17 cellular contexts compared by ENCODE assay signal in the genomic region with DNA sequence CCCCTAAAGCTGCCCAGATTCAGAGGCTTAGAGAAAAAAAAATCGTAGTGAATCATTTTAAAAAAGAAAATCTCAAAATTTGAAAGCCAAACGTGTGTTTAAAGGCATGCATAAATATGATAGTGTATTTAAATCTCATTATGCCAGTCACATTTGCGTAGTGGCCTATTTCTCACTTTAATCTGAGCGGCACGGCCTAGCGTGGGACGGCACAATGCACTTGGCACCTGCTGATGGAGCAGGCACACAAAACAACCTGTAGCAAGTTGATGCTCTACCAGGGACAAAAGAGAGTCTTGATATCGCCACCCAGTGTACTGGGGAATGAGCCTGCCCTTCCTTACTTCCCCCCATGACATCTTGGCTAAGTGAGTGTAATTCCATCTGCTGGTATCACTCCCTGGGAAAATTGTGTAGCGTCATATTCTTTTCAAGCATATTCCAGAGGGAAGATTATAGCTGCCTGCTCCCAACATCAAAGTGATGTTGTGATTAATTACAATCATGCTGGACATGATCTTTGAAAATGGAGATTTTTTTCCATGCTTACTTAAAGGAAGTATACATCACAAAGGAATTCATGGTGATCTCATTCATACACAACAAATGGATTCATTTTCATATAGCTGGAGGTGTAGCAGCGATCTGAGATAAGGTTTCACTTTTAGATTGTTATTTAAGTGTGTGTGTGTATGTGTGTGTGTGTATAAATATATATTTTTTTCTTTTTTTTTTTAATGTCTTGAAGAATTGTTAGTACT.
DNase-seq lines count a peak whose midpoint lies in the region; ATAC-seq and TF ChIP-seq lines count a peak whose summit lies in the region.
"Had no signal": no experiment of that assay in that cellular context is flagged by ENCODE, and none has a peak within 500 bp of the region (broad histone marks: within the 10 kb centered on the region; RNA-seq: fewer than 3 reads in every experiment).

No MANE protein-coding gene starts in this region.

- H3K36me3 ChIP-seq in IMR-90 (ENCODE audit: control insufficient read depth, insufficient read depth, low read length) (peaks cover 4% of the 10 kb centered on the region), upper lobe of left lung (no peaks in the 10 kb centered on the region)

- no peaks in the 10 kb centered on the region for H3K9me3 Mint-ChIP-seq in endothelial cell (ENCODE audit: unreplicated experiment)
- H3K9me3 Mint-ChIP-seq: CD4-positive, alpha-beta T cell had no signal

- peaks cover 10% of the 10 kb centered on the region for H3K4me1 Mint-ChIP-seq in endothelial cell (ENCODE audit: unreplicated experiment)

- CTCF ChIA-PET in IMR-90 (lab: Yijun Ruan, JAX): no interaction called here

- DNase-seq in EL: peak; percentile 3
- peak; percentile 63 for DNase-seq in IMR-90
- peak; percentile 4 for DNase-seq in choroid plexus epithelial cell (ENCODE audit: low read depth)
- DNase-seq in iris pigment epithelial cell (ENCODE audit: low read depth): peak; percentile 14
- no peak for DNase-seq in upper lobe of left lung
- no peak for DNase-seq in endothelial cell (ENCODE audit: low spot score)
- no peak for DNase-seq in erythroblast (lab: John Stamatoyannopoulos, UW)
- DNase-seq: Caco-2; CD4-positive, alpha-beta T cell; GOT3; NCI-H1092 treated with DMSO at 0.1 percent for 48 hours; NCI-H146; NCI-H2029 treated with DMSO at 0.1 percent for 48 hours; NCI-H748 treated with DMSO at 0.1 percent for 48 hours; Right ventricle myocardium superior had no signal

- no peak for TF ChIP-seq RAD21 in IMR-90 (IDR thresholded peaks at IDR 0.05; ENCODE audit: low read length)

- H2AK9ac ChIP-seq in IMR-90 (replicated peaks; ENCODE audit: low read depth, low read length, poor library complexity): no peak overlapping the region

- TF ChIP-seq CTCF in IMR-90 (conservative IDR thresholded peaks at IDR 0.05; ENCODE audit: low read depth, low read length) (no peak), choroid plexus epithelial cell (conservative IDR thresholded peaks at IDR 0.05; ENCODE audit: low read depth, low read length) (no peak), upper lobe of left lung (IDR thresholded peaks at IDR 0.05) (no peak), endothelial cell (IDR thresholded peaks at IDR 0.05; ENCODE audit: unreplicated experiment) (no peak)

- H3K23ac ChIP-seq in IMR-90 (ENCODE audit: low read depth, low read length): no peak overlapping the region

- no peaks in the 10 kb centered on the region for H3K79me1 ChIP-seq in IMR-90 (ENCODE audit: low read depth in 1 of 2, low read length in 2 of 2)

- no peak overlapping the region for H4K91ac ChIP-seq in IMR-90 (ENCODE audit: insufficient read depth, low read depth, low read length)

- H3K27ac ChIP-seq in IMR-90 (ENCODE audit: insufficient read depth, low read length) (no peak overlapping the region), upper lobe of left lung (no peak overlapping the region)
- H3K27ac ChIP-seq: SK-N-MC had no signal

- in situ Hi-C loops in IMR-90 (cut with MboI; ENCODE audit: low sequenced_read_pairs): no loop called here

- peaks cover 1% of the 10 kb centered on the region for H3K27me3 Mint-ChIP-seq in endothelial cell (ENCODE audit: unreplicated experiment)

- H3K4me3 Mint-ChIP-seq in endothelial cell (ENCODE audit: unreplicated experiment): no peak overlapping the region
- H3K4me3 Mint-ChIP-seq: CD4-positive, alpha-beta T cell had no signal

- no peak overlapping the region for H3K9ac ChIP-seq in IMR-90 (ENCODE audit: low read depth, low read length)

- POLR2A ChIA-PET in IMR-90 (lab: Charles Lee; ENCODE audit: unreplicated experiment): no interaction called here

- no peaks in the 10 kb centered on the region; the same call in 1 of the 2 replicates for H3K9me1 ChIP-seq in IMR-90 (ENCODE audit: insufficient read depth, low read length)

- no peak overlapping the region for H2BK120ac ChIP-seq in IMR-90 (ENCODE audit: low read depth, low read length)

- no peak overlapping the region for H3K27ac Mint-ChIP-seq in endothelial cell (ENCODE audit: unreplicated experiment)
- H3K27ac Mint-ChIP-seq: CD4-positive, alpha-beta T cell had no signal

- peak overlapping the region in 1 of 2 experiments; percentile 35; a peak in 1 of 4 replicates for H4K8ac ChIP-seq in IMR-90 (ENCODE audit: low read depth in 2 of 2, low read length in 2 of 2)

- H2AK5ac ChIP-seq in IMR-90 (ENCODE audit: low read depth, low read length): peak overlapping the region; percentile 75

- no peak overlapping the region for H3K4ac ChIP-seq in IMR-90 (ENCODE audit: low read depth, low read length)

- H3K36me3 Mint-ChIP-seq in endothelial cell (ENCODE audit: low read depth, unreplicated experiment): peaks cover 4% of the 10 kb centered on the region

- H3K18ac ChIP-seq in IMR-90 (ENCODE audit: low read depth, low read length): no peak overlapping the region

- H4K5ac ChIP-seq in IMR-90 (ENCODE audit: low read depth, low read length): no peak overlapping the region

- ATAC-seq in IMR-90 (ENCODE audit: low read depth) (no peak; the same call in 1 of the 2 replicates), upper lobe of left lung (ENCODE audit: low FRiP score in 2 of 2) (no peak), HG03045 (IDR thresholded peaks at IDR 0.05; ENCODE audit: unreplicated experiment) (no peak)

- no peak overlapping the region for H2BK15ac ChIP-seq in IMR-90 (ENCODE audit: low read depth, low read length)

- intact Hi-C loops in IMR-90 (cut with micrococcal nuclease): no loop called here

- no peak for TF ChIP-seq EP300 in upper lobe of left lung (IDR thresholded peaks at IDR 0.05)

- H3K4me2 ChIP-seq in IMR-90 (ENCODE audit: low read depth, low read length): peak overlapping the region; percentile 56; the same call in 1 of the 2 replicates

- H3K4me1 ChIP-seq in IMR-90 (ENCODE audit: control insufficient read depth, insufficient read depth, low read length) (no peaks in the 10 kb centered on the region), upper lobe of left lung (no peaks in the 10 kb centered on the region)
- H3K4me1 ChIP-seq: Caco-2 had no signal

- H2BK20ac ChIP-seq in IMR-90 (ENCODE audit: low read depth, low read length): no peak overlapping the region

- H2AFZ ChIP-seq in IMR-90 (replicated peaks; ENCODE audit: low read length, poor library complexity): peak overlapping the region; percentile 5

- 100% methylated on average over 1 of the region's 10 CpGs; no CpG with 5 or more reads in 1 of the 2 experiments for WGBS in IMR-90 (ENCODE audit: extremely low coverage in 2 of 2, insufficient read length in 1 of 2), 2 experiments
- WGBS in upper lobe of left lung, 2 donors: 84 to 89% methylated on average over 10 of the region's 10 CpGs

- H2BK5ac ChIP-seq in IMR-90 (ENCODE audit: low read depth, low read length, poor library complexity, severe bottlenecking): peak overlapping the region; percentile 39

- no peaks in the 10 kb centered on the region for H3K27me3 ChIP-seq in IMR-90 (ENCODE audit: control insufficient read depth, insufficient read depth, low read length)
- no peaks in the 10 kb centered on the region for H3K27me3 ChIP-seq in upper lobe of left lung

- dilution Hi-C loops in IMR-90 (cut with HindIII; ENCODE audit: low sequenced_read_pairs, unreplicated experiment): no loop called here

- no peak overlapping the region for H3K56ac ChIP-seq in IMR-90 (ENCODE audit: extremely low read depth, insufficient read depth, low read length)

- BruUV-seq in IMR-90 (replicated peaks; lab: Mats Ljungman, UMichigan): no TSS peak

- H3K14ac ChIP-seq in IMR-90 (replicated peaks; ENCODE audit: low read depth, low read length): 0 out of 2 replicates have a peak overlapping the region, but pooled peaks have one; percentile 14

- H3K9me3 ChIP-seq in IMR-90 (ENCODE audit: control insufficient read depth, insufficient read depth, low read length) (no peaks in the 10 kb centered on the region), upper lobe of left lung (no peaks in the 10 kb centered on the region)
- H3K9me3 ChIP-seq: Caco-2 had no signal

- H4K20me1 ChIP-seq in IMR-90 (ENCODE audit: insufficient read depth, low read length): no peaks in the 10 kb centered on the region

- H3K4me3 ChIP-seq in IMR-90 (ENCODE audit: insufficient read depth, low read depth, low read length) (no peak overlapping the region), choroid plexus epithelial cell (ENCODE audit: low read depth, low read length) (no peak overlapping the region), upper lobe of left lung (no peak overlapping the region)
- H3K4me3 ChIP-seq: SK-N-MC had no signal

- no peak for TF ChIP-seq POLR2A in IMR-90 (IDR thresholded peaks at IDR 0.05; ENCODE audit: low read depth, low read length)
- TF ChIP-seq POLR2A in upper lobe of left lung (IDR thresholded peaks at IDR 0.05): no peak
- no peak for TF ChIP-seq POLR2A in erythroblast (IDR thresholded peaks at IDR 0.05; ENCODE audit: low read length)

TF ChIP-seq in IMR-90, 13 proteins besides CTCF, POLR2A, EP300 and RAD21 (continues in another document):
- TF ChIP-seq, protein P1, sequence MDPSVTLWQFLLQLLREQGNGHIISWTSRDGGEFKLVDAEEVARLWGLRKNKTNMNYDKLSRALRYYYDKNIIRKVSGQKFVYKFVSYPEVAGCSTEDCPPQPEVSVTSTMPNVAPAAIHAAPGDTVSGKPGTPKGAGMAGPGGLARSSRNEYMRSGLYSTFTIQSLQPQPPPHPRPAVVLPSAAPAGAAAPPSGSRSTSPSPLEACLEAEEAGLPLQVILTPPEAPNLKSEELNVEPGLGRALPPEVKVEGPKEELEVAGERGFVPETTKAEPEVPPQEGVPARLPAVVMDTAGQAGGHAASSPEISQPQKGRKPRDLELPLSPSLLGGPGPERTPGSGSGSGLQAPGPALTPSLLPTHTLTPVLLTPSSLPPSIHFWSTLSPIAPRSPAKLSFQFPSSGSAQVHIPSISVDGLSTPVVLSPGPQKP (IDR thresholded peaks at IDR 0.05; ENCODE audit: borderline replicate concordance, low read depth, low read length): no peak
- TF ChIP-seq MXI1 (IDR thresholded peaks at IDR 0.05; ENCODE audit: borderline replicate concordance, low read depth, low read length) (no peak), RCOR1 (IDR thresholded peaks at IDR 0.05; ENCODE audit: insufficient replicate concordance, low read length) (no peak), CHD1 (IDR thresholded peaks at IDR 0.05; ENCODE audit: low read depth, low read length) (no peak), SMC3 (IDR thresholded peaks at IDR 0.05; ENCODE audit: low read depth, low read length) (no peak), FOS (IDR thresholded peaks at IDR 0.05; ENCODE audit: low read depth, low read length) (no peak), USF2 (IDR thresholded peaks at IDR 0.05; ENCODE audit: low read depth, low read length) (no peak), BHLHE40 (IDR thresholded peaks at IDR 0.05; ENCODE audit: low read depth, low read length) (no peak), RFX5 (IDR thresholded peaks at IDR 0.05; ENCODE audit: low read depth, low read length) (no peak)

Comparison
In these comparisons a context has a peak if more than half of its experiments do, and no peak if none do; other contexts are left out.
1. DNase-seq: peak in EL (single experiment), IMR-90 (single experiment), choroid plexus epithelial cell (single experiment) and iris pigment epithelial cell (single experiment); none in upper lobe of left lung (0 of 2), endothelial cell (single experiment) and erythroblast (0 of 2).